In the genomic region with DNA sequence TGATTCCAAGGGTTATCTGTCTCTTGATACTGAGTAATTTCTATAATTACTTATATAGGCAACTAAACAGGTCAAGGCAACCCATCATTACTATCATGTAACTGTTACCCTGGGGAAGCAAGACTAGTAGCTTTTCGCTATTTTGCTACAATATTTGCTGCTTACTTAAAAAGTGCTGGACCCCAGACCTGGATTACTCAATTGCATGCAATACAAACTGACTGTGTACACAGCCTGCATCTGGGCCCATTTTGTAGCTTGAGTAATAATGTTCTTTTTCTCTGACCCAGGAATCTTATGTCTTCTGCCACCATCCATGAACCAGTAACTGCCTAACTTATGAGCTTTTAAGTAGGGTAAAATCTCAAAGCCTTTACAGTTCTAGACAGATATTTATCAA, we compare ENCODE assay signal across 19 cellular contexts.
"Had no signal": no experiment of that assay in that cellular context is flagged by ENCODE, and none has a peak within 500 bp of the region (broad histone marks: within the 10 kb centered on the region; RNA-seq: fewer than 3 reads in every experiment).

No MANE protein-coding gene starts in this region.

- H3K4me1 Mint-ChIP-seq: endodermal cell; memory B cell; mesothelial cell of epicardium; stimulated activated naive B cell treated with anti-CD40 and anti-IgM and Interleukin-4, amounts not matched to agents 10 μg/mL and 1 μg/mL and 100 μg/mL, for 72 hours had no signal

- H3K27ac Mint-ChIP-seq: endodermal cell; memory B cell; mesothelial cell of epicardium; stimulated activated naive B cell treated with anti-CD40 and anti-IgM and Interleukin-4, amounts not matched to agents 10 μg/mL and 1 μg/mL and 100 μg/mL, for 72 hours; stimulated activated naive CD8-positive, alpha-beta T cell treated with anti-CD3 and anti-CD28 coated beads, Interleukin-15, amount 100 ng/mL, for 72 hours had no signal

- DNase-seq: effector CD4-positive, alpha-beta T cell; endodermal cell; foreskin keratinocyte; immature natural killer cell; left lung; lower lobe of right lung; psoas muscle; retina; spleen; stimulated activated CD4-positive, alpha-beta T cell treated with anti-CD3 and anti-CD28 coated beads, Interleukin-15, amount 100 ng/mL, for 24 hours; stimulated activated CD4-positive, alpha-beta T cell treated with anti-CD3 and anti-CD28 coated beads, Interleukin-1b, Interleukin-23, amount 100 ng/mL, for 48 hours; stimulated activated CD4-positive, alpha-beta T cell treated with anti-CD3 and anti-CD28 coated beads, Interleukin-4, amount 100 ng/mL, for 24 hours; stimulated activated naive B cell treated with anti-CD40 and anti-IgM and Interleukin-4, amounts not matched to agents 10 μg/mL and 1 μg/mL and 100 μg/mL, for 72 hours; stimulated activated naive CD8-positive, alpha-beta T cell treated with anti-CD3 and anti-CD28 coated beads, Interleukin-15, amount 100 ng/mL, for 72 hours; testis; upper lobe of right lung had no signal

- ATAC-seq: foreskin keratinocyte; left lung; lower lobe of right lung; psoas muscle; sciatic nerve; stimulated activated naive B cell treated with anti-CD40 and anti-IgM and Interleukin-4, amounts not matched to agents 10 μg/mL and 1 μg/mL and 100 μg/mL, for 72 hours; stimulated activated naive CD8-positive, alpha-beta T cell treated with anti-CD3 and anti-CD28 coated beads, Interleukin-15, amount 100 ng/mL, for 72 hours; upper lobe of right lung had no signal

- H3K4me3 Mint-ChIP-seq: endodermal cell; immature natural killer cell; memory B cell; mesothelial cell of epicardium; stimulated activated naive B cell treated with anti-CD40 and anti-IgM and Interleukin-4, amounts not matched to agents 10 μg/mL and 1 μg/mL and 100 μg/mL, for 72 hours; stimulated activated naive CD8-positive, alpha-beta T cell treated with anti-CD3 and anti-CD28 coated beads, Interleukin-15, amount 100 ng/mL, for 72 hours had no signal

- H3K27me3 Mint-ChIP-seq: memory B cell; stimulated activated naive B cell treated with anti-CD40 and anti-IgM and Interleukin-4, amounts not matched to agents 10 μg/mL and 1 μg/mL and 100 μg/mL, for 72 hours; stimulated activated naive CD8-positive, alpha-beta T cell treated with anti-CD3 and anti-CD28 coated beads, Interleukin-15, amount 100 ng/mL, for 72 hours had no signal
